Comparison of ENCODE assay signal across 8 cellular contexts in genomic region chr1:228457017-228457395, GRCh38. TPM values are rescaled to one million over a fixed set of nuclear protein-coding genes. Genes with fewer than 3 reads are reported as not detected.
DNase-seq lines count a peak whose midpoint lies in the region; ATAC-seq lines count a peak whose summit lies in the region.

No MANE protein-coding gene starts in this region.

- H3K9ac ChIP-seq in adipocyte (ENCODE audit: low read length): peak overlapping the region; percentile 48

- H3K4me3 ChIP-seq in adipocyte (ENCODE audit: low read length) (peak overlapping the region; percentile 81), thymus (ENCODE audit: low read length) (peak overlapping the region; percentile 53)

- DNase-seq in NOMO-1 treated with DMSO at 0.1 percent for 48 hours (lab: John Stamatoyannopoulos, UW; ENCODE audit: unreplicated experiment): peak; percentile 38
- DNase-seq in NOMO-1 (lab: John Stamatoyannopoulos, UW; ENCODE audit: unreplicated experiment in 2 of 2): no peak
- DNase-seq in adipocyte (ENCODE audit: low read depth): no peak
- peak; percentile 4 for DNase-seq in iris pigment epithelial cell (ENCODE audit: low read depth)
- DNase-seq in NCI-H2029 (lab: John Stamatoyannopoulos, UW): no peak
- DNase-seq in NCI-H2107 (lab: John Stamatoyannopoulos, UW): no peak

- peak; percentile 11 for ATAC-seq in HG03103 (IDR thresholded peaks at IDR 0.05; ENCODE audit: low read depth, unreplicated experiment)

- H3K9me3 ChIP-seq in adipocyte (ENCODE audit: control insufficient read depth, low read length): no peaks in the 10 kb centered on the region
- H3K9me3 ChIP-seq in thymus (ENCODE audit: control insufficient read depth): peaks cover 1% of the 10 kb centered on the region

- H3K36me3 ChIP-seq in adipocyte (ENCODE audit: control insufficient read depth, insufficient read depth, low read length, severe bottlenecking): no peaks in the 10 kb centered on the region
- no peaks in the 10 kb centered on the region for H3K36me3 ChIP-seq in thymus (ENCODE audit: control insufficient read depth, insufficient read depth)

- H3K27me3 ChIP-seq in adipocyte (replicated peaks; ENCODE audit: control insufficient read depth, insufficient read depth, low read length) (peaks cover 9% of the 10 kb centered on the region), thymus (ENCODE audit: control insufficient read depth, insufficient read depth) (peaks cover 19% of the 10 kb centered on the region)

- H3K4me1 ChIP-seq in adipocyte (ENCODE audit: control insufficient read depth, insufficient read depth, low read length) (peaks cover 15% of the 10 kb centered on the region), thymus (ENCODE audit: control insufficient read depth, insufficient read depth, low read length) (peaks cover 6% of the 10 kb centered on the region)

- H3K27ac ChIP-seq in thymus (ENCODE audit: low read depth): peak overlapping the region; percentile 15

- 6% methylated on average over 13 of the region's 13 CpGs for WGBS in thymus

RNA-seq across cellular contexts. Expression of gene RNF187, which starts 30.2 kb away (rescaled TPM):
- polyA plus RNA-seq in thymus: 30.0 TPM

RNA-seq across cellular contexts. Expression of gene TRIM17, which starts 40.3 kb away (rescaled TPM):
- polyA plus RNA-seq in thymus: 0.50 TPM

RNA-seq across cellular contexts. Expression of gene TRIM11, which starts 50.4 kb away (rescaled TPM):
- polyA plus RNA-seq in thymus: 21.8 TPM

Comparison
In these comparisons a context has a peak if more than half of its experiments do, and no peak if none do; other contexts are left out.
1. DNase-seq: peak in NOMO-1 treated with DMSO at 0.1 percent for 48 hours (single experiment) and iris pigment epithelial cell (single experiment); none in NOMO-1 (0 of 2), adipocyte (single experiment), NCI-H2029 (single experiment) and NCI-H2107 (single experiment).